In the genomic region with DNA sequence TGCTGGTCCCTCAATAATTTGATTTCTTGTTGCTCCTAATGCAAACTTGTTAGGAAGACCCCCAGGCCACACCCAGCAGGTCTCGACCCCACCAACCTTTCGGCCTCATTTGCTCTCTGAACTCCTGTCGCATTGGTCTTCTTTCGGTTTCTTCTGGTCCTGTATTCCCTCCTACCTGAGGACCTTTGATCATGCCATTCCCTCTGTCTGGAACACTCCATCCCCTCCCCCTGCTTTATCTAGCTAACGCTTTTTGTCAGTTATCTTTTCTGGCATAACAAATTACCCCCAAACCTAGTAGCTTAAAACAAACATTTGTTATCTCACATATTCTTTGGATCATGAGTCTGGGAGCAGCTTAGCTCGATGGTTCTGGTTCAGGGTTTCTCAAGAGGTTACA, we compare ENCODE assay signal across 35 cellular contexts.
"Had no signal": no experiment of that assay in that cellular context is flagged by ENCODE, and none has a peak within 500 bp of the region (broad histone marks: within the 10 kb centered on the region; RNA-seq: fewer than 3 reads in every experiment).

No MANE protein-coding gene starts in this region.

- DNase-seq: activated CD4-positive, alpha-beta memory T cell treated with anti-CD3 and anti-CD28 coated beads for 36 hours; activated CD4-positive, alpha-beta T cell treated with anti-CD3 and anti-CD28 coated beads, Interleukin-2, amount 10 ng/mL, durations not matched to agents 24 days and 14 days; activated CD8-positive, alpha-beta memory T cell treated with anti-CD3 and anti-CD28 coated beads, Interleukin-2, amount 50 U/mL, for 4 hours; activated gamma-delta T cell; activated naive CD4-positive, alpha-beta T cell treated with anti-CD3 and anti-CD28 coated beads, Interleukin-2, amount 50 U/mL, for 16 hours; activated T-cell treated with anti-CD3 and anti-CD28 coated beads, Interleukin-2, amount 50 U/mL, for 1 hour; amniotic stem cell; brain microvascular endothelial cell; caudate nucleus; cortex of kidney; head of caudate nucleus; hypothalamus; immature natural killer cell; kidney; left colon; naive thymus-derived CD8-positive, alpha-beta T cell; stimulated activated CD4-positive, alpha-beta T cell treated with anti-CD3 and anti-CD28 coated beads, Interleukin-4, amount 100 ng/mL, for 24 hours; stomach; T-cell; T-helper 9 cell; tibial artery had no signal

- H3K4me3 Mint-ChIP-seq: activated CD4-positive, alpha-beta memory T cell treated with anti-CD3 and anti-CD28 coated beads for 36 hours; activated CD4-positive, alpha-beta T cell treated with anti-CD3 and anti-CD28 coated beads, Interleukin-2, amount 10 ng/mL, durations not matched to agents 24 days and 14 days; activated T-helper 1 cell treated with anti-CD3 and anti-CD28 coated beads, Interleukin-12 subunit alpha, Interleukin-12 subunit beta, Interleukin-2, Interleukin-4 antibody, amounts not matched to agents 30 ng/mL and 10 ng/mL and 1 ng/mL, durations not matched to agents 14 hours and 24 hours and 36 hours; immature natural killer cell; memory B cell; naive thymus-derived CD8-positive, alpha-beta T cell; stimulated activated effector memory CD8-positive, alpha-beta T cell treated with anti-CD3 and anti-CD28 coated beads, Interleukin-12 subunit alpha, Interleukin-12 subunit beta, amount 100 ng/mL, for 72 hours; T-cell had no signal

- H3K27me3 ChIP-seq: brain microvascular endothelial cell, stomach, suprapubic skin, tibial artery had no signal

- H3K9me3 Mint-ChIP-seq: activated CD4-positive, alpha-beta memory T cell treated with anti-CD3 and anti-CD28 coated beads for 36 hours; activated T-helper 1 cell treated with anti-CD3 and anti-CD28 coated beads, Interleukin-12 subunit alpha, Interleukin-12 subunit beta, Interleukin-2, Interleukin-4 antibody, amounts not matched to agents 30 ng/mL and 10 ng/mL and 1 ng/mL, durations not matched to agents 14 hours and 24 hours and 36 hours; memory B cell; naive thymus-derived CD8-positive, alpha-beta T cell; stimulated activated effector memory CD8-positive, alpha-beta T cell treated with anti-CD3 and anti-CD28 coated beads, Interleukin-12 subunit alpha, Interleukin-12 subunit beta, amount 100 ng/mL, for 72 hours; T-cell had no signal

- H3K27ac ChIP-seq: brain microvascular endothelial cell, neutrophil, skin epidermis, stomach, suprapubic skin, tibial artery, VCaP had no signal

- H3K36me3 Mint-ChIP-seq: activated CD4-positive, alpha-beta memory T cell treated with anti-CD3 and anti-CD28 coated beads for 36 hours; immature natural killer cell; memory B cell; naive thymus-derived CD8-positive, alpha-beta T cell; stimulated activated effector memory CD8-positive, alpha-beta T cell treated with anti-CD3 and anti-CD28 coated beads, Interleukin-12 subunit alpha, Interleukin-12 subunit beta, amount 100 ng/mL, for 72 hours; T-cell had no signal

- H3K27me3 Mint-ChIP-seq: memory B cell, T-cell had no signal

- H3K9me3 ChIP-seq: neutrophil, stomach, suprapubic skin, tibial artery had no signal

- FAIRE-seq: astrocyte, endothelial cell of umbilical vein, kidney, TTC549, urothelium cell line had no signal

- H3K4me3 ChIP-seq: skin epidermis, stomach, suprapubic skin, tibial artery had no signal

- H3K36me3 ChIP-seq: brain microvascular endothelial cell, neutrophil, stomach, suprapubic skin, tibial artery had no signal

- ATAC-seq: activated CD4-positive, CD25-positive, alpha-beta regulatory T cell treated with anti-CD3 and anti-CD28 coated beads, Interleukin-2, amount 50 U/mL, for 24 hours; left colon; naive thymus-derived CD8-positive, alpha-beta T cell; sciatic nerve; T-cell had no signal

- H3K27ac Mint-ChIP-seq: activated CD4-positive, alpha-beta memory T cell treated with anti-CD3 and anti-CD28 coated beads for 36 hours; activated CD4-positive, alpha-beta T cell treated with anti-CD3 and anti-CD28 coated beads, Interleukin-2, amount 10 ng/mL, durations not matched to agents 24 days and 14 days; activated T-helper 1 cell treated with anti-CD3 and anti-CD28 coated beads, Interleukin-12 subunit alpha, Interleukin-12 subunit beta, Interleukin-2, Interleukin-4 antibody, amounts not matched to agents 30 ng/mL and 10 ng/mL and 1 ng/mL, durations not matched to agents 14 hours and 24 hours and 36 hours; immature natural killer cell; memory B cell; naive thymus-derived CD8-positive, alpha-beta T cell; progenitor cell of endocrine pancreas; stimulated activated effector memory CD8-positive, alpha-beta T cell treated with anti-CD3 and anti-CD28 coated beads, Interleukin-12 subunit alpha, Interleukin-12 subunit beta, amount 100 ng/mL, for 72 hours; T-cell had no signal
